3 cellular contexts compared by ENCODE assay signal in genomic region chr12:49899286-49899843, GRCh38.
TF ChIP-seq lines count a peak whose summit lies in the region.

No MANE protein-coding gene starts in this region.

TF ChIP-seq in A549, 52 proteins besides CTCF, POLR2A, EP300 and RAD21:
- no peak for TF ChIP-seq ELK1 (IDR thresholded peaks at IDR 0.05; ENCODE audit: low read depth, low read length)
- TF ChIP-seq HEYL (CRISPR knock-in tag; IDR thresholded peaks at IDR 0.05), result no peak
- TF ChIP-seq KDM5A (IDR thresholded peaks at IDR 0.05), result no peak
- peak; percentile 79 for TF ChIP-seq ZFP36 (IDR thresholded peaks at IDR 0.05; ENCODE audit: borderline replicate concordance, partially characterized antibody)
- TF ChIP-seq CHD4 (IDR thresholded peaks at IDR 0.05; ENCODE audit: borderline replicate concordance), result no peak
- no peak for TF ChIP-seq ZNF302 (CRISPR knock-in tag; IDR thresholded peaks at IDR 0.05)
- no peak for TF ChIP-seq PHF8 (IDR thresholded peaks at IDR 0.05; ENCODE audit: borderline replicate concordance, low read depth)
- no peak for TF ChIP-seq NFE2L2 (conservative IDR thresholded peaks at IDR 0.05; ENCODE audit: low read length)
- no peak for TF ChIP-seq HES2 (IDR thresholded peaks at IDR 0.05)

TF ChIP-seq in K562, 482 proteins besides CTCF, POLR2A, EP300 and RAD21:
- TF ChIP-seq RAD51 (IDR thresholded peaks at IDR 0.05; ENCODE audit: borderline replicate concordance, low read depth), result no peak
- TF ChIP-seq NCOA1 (IDR thresholded peaks at IDR 0.05; ENCODE audit: low read depth), result no peak
- TF ChIP-seq ADNP (tag; IDR thresholded peaks at IDR 0.05), result 0 out of 2 replicates have a peak, but pooled peaks have one; percentile 34
- TF ChIP-seq TEAD2 (tag; IDR thresholded peaks at IDR 0.05), result no peak
- peak; percentile 91 for TF ChIP-seq RBM25 (IDR thresholded peaks at IDR 0.05; ENCODE audit: low read depth, low read length, severe bottlenecking)
- peak; percentile 100 for TF ChIP-seq ZFP36 (IDR thresholded peaks at IDR 0.05; ENCODE audit: low read depth, low read length, partially characterized antibody)
- no peak for TF ChIP-seq ZNF143 (CRISPR knock-in tag; IDR thresholded peaks at IDR 0.05)
- TF ChIP-seq KAT7 (CRISPR knock-in tag; IDR thresholded peaks at IDR 0.05; ENCODE audit: borderline replicate concordance), result no peak
- TF ChIP-seq SPI1 (IDR thresholded peaks at IDR 0.05; ENCODE audit: borderline replicate concordance, low read depth, low read length), result no peak
- 0 out of 2 replicates have a peak, but pooled peaks have one; percentile 65 for TF ChIP-seq PTBP1 (IDR thresholded peaks at IDR 0.05; ENCODE audit: low read depth, low read length)
- TF ChIP-seq ZNF12 (CRISPR knock-in tag; IDR thresholded peaks at IDR 0.05), result peak; percentile 61; the same call in 1 of the 2 replicates
- TF ChIP-seq RCOR1 (IDR thresholded peaks at IDR 0.05; ENCODE audit: borderline replicate concordance in 1 of 2, low read depth in 2 of 2, low read length in 2 of 2), result peak in 1 of 2 experiments; percentile 14; a peak in 1 of 4 replicates
- TF ChIP-seq SMARCA5 (IDR thresholded peaks at IDR 0.05), result peak; percentile 88
- TF ChIP-seq CHD4 (IDR thresholded peaks at IDR 0.05; ENCODE audit: insufficient read depth, insufficient replicate concordance, low read depth, low read length, poor library complexity, severe bottlenecking), result peak; percentile 31
- peak in 1 of 2 experiments; percentile 14; a peak in 1 of 4 replicates for TF ChIP-seq ZNF639 (CRISPR knock-in tag; conservative IDR thresholded peaks at IDR 0.05 in 1 of 2, IDR thresholded peaks at IDR 0.05 in 1 of 2)
- no peak for TF ChIP-seq NFRKB (IDR thresholded peaks at IDR 0.05; ENCODE audit: low read depth)
- TF ChIP-seq KDM1A (IDR thresholded peaks at IDR 0.05), result peak in 1 of 2 experiments; percentile 50; a peak in 1 of 4 replicates
- TF ChIP-seq CCNT2 (IDR thresholded peaks at IDR 0.05; ENCODE audit: borderline replicate concordance, extremely low read depth, insufficient read length, low read depth, low read length), result no peak
- TF ChIP-seq ZBTB33 (CRISPR knock-in tag; IDR thresholded peaks at IDR 0.05), result peak; percentile 70
- TF ChIP-seq BCOR (IDR thresholded peaks at IDR 0.05), result peak; percentile 82
- no peak for TF ChIP-seq PBX2 (CRISPR knock-in tag; IDR thresholded peaks at IDR 0.05; ENCODE audit: low read depth)
- no peak for TF ChIP-seq PBX2 (tag; conservative IDR thresholded peaks at IDR 0.05; ENCODE audit: low read depth)
- no peak for TF ChIP-seq ILF3 (IDR thresholded peaks at IDR 0.05; ENCODE audit: borderline replicate concordance)
- peak; percentile 67 for TF ChIP-seq ZNF436 (CRISPR knock-in tag; IDR thresholded peaks at IDR 0.05)

TF ChIP-seq in HepG2, 621 proteins besides CTCF, POLR2A, EP300 and RAD21:
- TF ChIP-seq ZFP36 (IDR thresholded peaks at IDR 0.05; ENCODE audit: borderline replicate concordance, low read depth, low read length, partially characterized antibody), result peak; percentile 52
- TF ChIP-seq PHF8 (CRISPR knock-in tag; IDR thresholded peaks at IDR 0.05), result no peak
